8 cellular contexts compared by ENCODE assay signal in the genomic region with DNA sequence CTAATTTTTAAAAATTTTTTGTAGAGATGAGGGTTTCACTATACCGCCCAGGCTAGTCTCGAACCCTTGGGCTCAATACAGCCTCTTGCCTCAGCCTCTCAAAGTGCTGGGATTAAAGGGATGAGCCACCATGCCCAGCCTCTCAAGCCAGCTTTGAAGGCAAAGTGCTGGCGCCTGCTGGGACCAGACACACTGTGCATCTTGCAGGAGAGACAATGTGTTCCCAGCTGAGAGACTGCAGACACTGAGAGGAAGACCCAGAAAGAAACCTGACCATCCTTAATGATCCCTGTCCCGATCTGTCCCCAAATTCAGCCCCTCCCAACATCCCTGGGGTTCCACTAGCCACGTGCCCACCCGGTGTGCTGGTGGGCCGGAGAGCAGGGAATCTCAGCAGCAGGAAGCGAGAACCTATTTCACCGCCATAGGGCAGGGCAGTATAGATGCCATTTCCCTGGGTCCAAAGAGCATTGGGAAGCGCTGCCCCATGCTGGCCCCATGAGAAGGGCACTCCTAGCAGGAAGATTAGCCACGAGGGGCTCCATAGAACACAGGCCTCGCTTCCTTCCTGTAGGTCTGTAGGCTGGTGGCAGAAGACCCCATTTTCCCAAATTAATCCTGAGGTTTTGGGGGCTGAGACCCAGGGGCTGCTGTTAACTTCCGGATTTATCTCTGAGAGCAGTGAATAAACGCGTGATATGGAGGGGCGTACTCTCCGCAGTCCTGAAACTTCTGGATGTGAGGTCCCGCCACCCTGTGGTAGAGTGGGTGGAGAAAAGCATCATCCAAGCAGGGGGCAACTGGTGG. TPM values are rescaled to one million over a fixed set of nuclear protein-coding genes. Genes with fewer than 3 reads are reported as not detected.
DNase-seq lines count a peak whose midpoint lies in the region; ATAC-seq and TF ChIP-seq lines count a peak whose summit lies in the region.

No MANE protein-coding gene starts in this region.

- H3K4me1 Mint-ChIP-seq in activated CD4-positive, alpha-beta memory T cell treated with anti-CD3 and anti-CD28 coated beads, Interleukin-2, amount 10 ng/mL, durations not matched to agents 7 days and 5 days, result peaks cover 38% of the 10 kb centered on the region

- POLR2A ChIA-PET in activated CD4-positive, alpha-beta memory T cell treated with anti-CD3 and anti-CD28 coated beads, Interleukin-2, amount 10 ng/mL, durations not matched to agents 7 days and 5 days (lab: Charles Lee), result interaction anchor here (1.0 to 3.4 kb wide), 8 partner anchors 7 to 229 kb away, joined by 3 to 36 read pairs (median 8); a partner anchor contains a TSS

- H3K4me1 ChIP-seq in iPS-15b (ENCODE audit: control insufficient read depth, insufficient read depth, low read length) (peaks cover 3% of the 10 kb centered on the region), stomach (peaks cover 17 to 40% (median 37%) of the 10 kb centered on the region in 4 donors)

- H3K27me3 ChIP-seq in iPS-15b (ENCODE audit: control insufficient read depth, insufficient read depth, low read length), result peaks cover 6% of the 10 kb centered on the region
- H3K27me3 ChIP-seq in stomach, result no peaks in the 10 kb centered on the region

- H3K4me3 ChIP-seq in iPS-15b (ENCODE audit: low read depth, low read length) (peak overlapping the region; percentile 92), stomach (peak overlapping the region; percentile 81 to 83 (median 82))

- H3K9me3 ChIP-seq in iPS-15b (ENCODE audit: control insufficient read depth, insufficient read depth, low read length) (no peaks in the 10 kb centered on the region), stomach (no peaks in the 10 kb centered on the region)

- TF ChIP-seq CTCF in stomach (IDR thresholded peaks at IDR 0.05), result no peak

- no peaks in the 10 kb centered on the region for H3K27me3 Mint-ChIP-seq in activated CD4-positive, alpha-beta memory T cell treated with anti-CD3 and anti-CD28 coated beads, Interleukin-2, amount 10 ng/mL, durations not matched to agents 7 days and 5 days

- H3K27ac ChIP-seq in stomach, result peak overlapping the region in 4 of 5 donors; percentile 88 to 96 (median 92)

- CTCF ChIA-PET in activated CD4-positive, alpha-beta memory T cell treated with anti-CD3 and anti-CD28 coated beads, Interleukin-2, amount 10 ng/mL, durations not matched to agents 7 days and 5 days (lab: Charles Lee), result interaction anchor here (1.0 to 3.3 kb wide), 5 partner anchors 56 to 526 kb away, joined by 3 to 23 read pairs (median 3); a partner anchor contains a TSS

- no peak for TF ChIP-seq POLR2A in stomach (IDR thresholded peaks at IDR 0.05)

- ATAC-seq in HG03139 (IDR thresholded peaks at IDR 0.05; ENCODE audit: unreplicated experiment), result no peak

- intact Hi-C loops in stomach (cut with DNase I; ENCODE audit: low total_unique reads), result no loop called here

- H3K27ac Mint-ChIP-seq in activated CD4-positive, alpha-beta memory T cell treated with anti-CD3 and anti-CD28 coated beads, Interleukin-2, amount 10 ng/mL, durations not matched to agents 7 days and 5 days, result peak overlapping the region; percentile 90

- H3K36me3 Mint-ChIP-seq in activated CD4-positive, alpha-beta memory T cell treated with anti-CD3 and anti-CD28 coated beads, Interleukin-2, amount 10 ng/mL, durations not matched to agents 7 days and 5 days (ENCODE audit: low read depth), result peaks cover 49% of the 10 kb centered on the region

- peak overlapping the region; percentile 84 for H3K4me3 Mint-ChIP-seq in activated CD4-positive, alpha-beta memory T cell treated with anti-CD3 and anti-CD28 coated beads, Interleukin-2, amount 10 ng/mL, durations not matched to agents 7 days and 5 days

- TF ChIP-seq EP300 in stomach (IDR thresholded peaks at IDR 0.05), result no peak

- no peaks in the 10 kb centered on the region for H3K9me3 Mint-ChIP-seq in activated CD4-positive, alpha-beta memory T cell treated with anti-CD3 and anti-CD28 coated beads, Interleukin-2, amount 10 ng/mL, durations not matched to agents 7 days and 5 days

- DNase-seq in NCI-H748 (lab: John Stamatoyannopoulos, UW; ENCODE audit: unreplicated experiment), result peak; percentile 26
- no peak for DNase-seq in NCI-H748 treated with DMSO at 0.1 percent for 48 hours (lab: John Stamatoyannopoulos, UW)
- no peak for DNase-seq in activated CD4-positive, alpha-beta memory T cell treated with anti-CD3 and anti-CD28 coated beads, Interleukin-2, amount 10 ng/mL, durations not matched to agents 7 days and 5 days
- no peak for DNase-seq in stomach
- DNase-seq in glomerular visceral epithelial cell (ENCODE audit: extremely low spot score), result no peak
- no peak for DNase-seq in stimulated activated CD4-positive, alpha-beta T cell treated with anti-CD3 and anti-CD28 coated beads, Interleukin-4, amount 100 ng/mL, for 4 hours

- H3K9ac ChIP-seq in iPS-15b (ENCODE audit: low read depth, low read length), result peak overlapping the region; percentile 1

- H3K36me3 ChIP-seq in iPS-15b (ENCODE audit: control insufficient read depth, insufficient read depth, low read length) (peaks cover 31% of the 10 kb centered on the region), stomach (peaks cover 32 to 39% (median 33%) of the 10 kb centered on the region in 4 donors)

- WGBS in stomach, 5 donors, result 27 to 31% (median 28%) methylated on average over 12 to 18 of the region's 18 CpGs

RNA-seq across cellular contexts. Expression of a gene that starts 1.0 kb away (rescaled TPM):
- total RNA-seq in activated CD4-positive, alpha-beta memory T cell treated with anti-CD3 and anti-CD28 coated beads, Interleukin-2, amount 10 ng/mL, durations not matched to agents 7 days and 5 days, result 10 to 100 TPM; 62.1 to 68.6 TPM
- 10 to 100 TPM in 4 of 5 donors, 1 to 10 TPM in 1; 7.5 to 74.7 (median 21.4) TPM for total RNA-seq in stomach
- polyA plus RNA-seq in stomach, result 1 to 10 TPM; 3.3 to 9.3 (median 7.2) TPM

RNA-seq across cellular contexts. Expression of a gene that starts 7.1 kb away (rescaled TPM):
- total RNA-seq in activated CD4-positive, alpha-beta memory T cell treated with anti-CD3 and anti-CD28 coated beads, Interleukin-2, amount 10 ng/mL, durations not matched to agents 7 days and 5 days, result 100 to 1,000 TPM; 223 to 237 TPM
- total RNA-seq in stomach, result 10 to 100 TPM in 1 of 5 donors, 1 to 10 TPM in 3, not detected in 1; 3.5 to 17.1 (median 7.4) TPM
- 10 to 100 TPM in 1 of 3 donors, 1 to 10 TPM in 2; 8.5 to 10.5 (median 10.0) TPM for polyA plus RNA-seq in stomach

RNA-seq across cellular contexts. Expression of a gene that starts 16.5 kb away (rescaled TPM):
- total RNA-seq in activated CD4-positive, alpha-beta memory T cell treated with anti-CD3 and anti-CD28 coated beads, Interleukin-2, amount 10 ng/mL, durations not matched to agents 7 days and 5 days, result 1 to 10 TPM; 3.5 to 3.7 TPM
- 10 to 100 TPM in 2 of 5 donors, 1 to 10 TPM in 1, under 1 TPM in 1, not detected in 1; 0.89 to 54.3 (median 14.9) TPM for total RNA-seq in stomach
- polyA plus RNA-seq in stomach, result 10 to 100 TPM; 28.8 to 32.9 (median 29.5) TPM

RNA-seq across cellular contexts. Expression of a gene that starts 22.7 kb away (rescaled TPM):
- 1 to 10 TPM; 1.0 to 1.4 TPM for total RNA-seq in activated CD4-positive, alpha-beta memory T cell treated with anti-CD3 and anti-CD28 coated beads, Interleukin-2, amount 10 ng/mL, durations not matched to agents 7 days and 5 days
- 1 to 10 TPM in 2 of 5 donors, not detected in 3; 2.2 to 2.3 TPM for total RNA-seq in stomach
- 1 to 10 TPM; 3.7 to 8.6 (median 4.3) TPM for polyA plus RNA-seq in stomach

RNA-seq across cellular contexts. Expression of a gene that starts 42.6 kb away (rescaled TPM):
- total RNA-seq in activated CD4-positive, alpha-beta memory T cell treated with anti-CD3 and anti-CD28 coated beads, Interleukin-2, amount 10 ng/mL, durations not matched to agents 7 days and 5 days, result 1 to 10 TPM in 1 of 2 experiments, under 1 TPM in 1; 0.53 to 1.1 TPM
- total RNA-seq in stomach, result under 1 TPM in 1 of 5 donors, not detected in 4; 0.45 TPM
- under 1 TPM in 2 of 3 donors, not detected in 1; 0.12 to 0.50 TPM for polyA plus RNA-seq in stomach

Comparison
In these comparisons a context has a peak if more than half of its experiments do, and no peak if none do; other contexts are left out.
1. RNA of a gene that starts 7.1 kb away (total RNA-seq): 223 to 237 TPM in activated CD4-positive, alpha-beta memory T cell treated with anti-CD3 and anti-CD28 coated beads, Interleukin-2, amount 10 ng/mL, durations not matched to agents 7 days and 5 days; 3.5 to 17.1 TPM in stomach; every median in the first group is over 10 times any median in the second.